8 cellular contexts compared by ENCODE assay signal in the genomic region with DNA sequence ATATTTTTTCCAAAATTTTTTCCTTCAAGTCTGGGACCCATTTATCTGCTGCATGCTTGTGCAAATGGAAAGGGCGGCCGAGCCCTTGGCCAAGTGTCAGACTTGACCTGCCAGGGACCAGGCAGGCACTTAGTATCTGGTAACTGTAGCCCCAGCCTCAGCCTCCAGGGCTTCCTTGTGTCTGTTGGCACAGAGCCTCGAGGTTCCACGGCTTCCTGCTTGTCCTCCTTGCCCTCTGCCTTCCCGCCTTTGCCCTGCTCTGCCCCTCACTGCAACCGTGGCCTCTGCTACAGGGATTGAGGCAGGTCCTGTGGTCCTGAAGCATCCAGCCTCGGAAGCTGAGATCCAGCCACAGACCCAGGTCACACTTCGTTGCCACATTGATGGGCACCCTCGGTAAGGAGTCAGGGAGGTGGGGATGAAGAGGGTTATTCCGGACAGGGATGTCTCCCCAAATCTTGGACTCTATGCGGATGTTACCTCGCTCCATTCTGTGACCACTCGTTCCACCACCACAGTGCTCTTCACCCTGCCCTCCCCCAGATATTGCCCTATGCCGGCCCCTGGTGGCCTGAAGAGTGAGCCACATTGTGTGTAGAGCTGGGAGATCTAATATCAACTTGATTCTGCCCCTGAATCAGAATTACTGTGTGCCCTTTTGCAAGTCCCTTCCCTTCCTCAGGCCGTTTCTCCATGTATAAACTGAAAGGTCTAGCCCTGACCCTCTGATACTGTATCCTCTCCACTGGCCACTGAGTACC. TPM values are rescaled to one million over a fixed set of nuclear protein-coding genes. Genes with fewer than 3 reads are reported as not detected.
A peak's percentile ranks its signal among the peaks of the same experiment; 100 is the strongest.
DNase-seq lines count a peak whose midpoint lies in the region; ATAC-seq and TF ChIP-seq lines count a peak whose summit lies in the region.

No MANE protein-coding gene starts in this region.

- no peak overlapping the region for H3K27ac ChIP-seq in DND-41 (ENCODE audit: low read length)
- no peak overlapping the region for H3K27ac ChIP-seq in KMS-11

- H3K79me2 ChIP-seq in DND-41 (ENCODE audit: insufficient read depth, low read length) (peaks cover 20% of the 10 kb centered on the region), KMS-11 (ENCODE audit: insufficient read depth, low read depth) (no peaks in the 10 kb centered on the region)

- H3K9ac ChIP-seq in DND-41 (ENCODE audit: low read depth, low read length) (no peak overlapping the region), KMS-11 (no peak overlapping the region), adipocyte (ENCODE audit: low read length) (no peak overlapping the region)

- no peaks in the 10 kb centered on the region for H3K4me1 ChIP-seq in DND-41 (ENCODE audit: insufficient read depth, low read length)
- H3K4me1 ChIP-seq in KMS-11 (ENCODE audit: low read depth, poor library complexity, severe bottlenecking) = no peaks in the 10 kb centered on the region
- peaks cover 26% of the 10 kb centered on the region for H3K4me1 ChIP-seq in adipocyte (ENCODE audit: control insufficient read depth, insufficient read depth, low read length)

- no peak overlapping the region for H2AFZ ChIP-seq in DND-41 (ENCODE audit: low read depth, low read length)
- H2AFZ ChIP-seq in KMS-11 (ENCODE audit: low read depth) = peak overlapping the region; percentile 21; the same call in 1 of the 2 replicates

- DNase-seq in DND-41 = peak; percentile 21
- DNase-seq in adipocyte (ENCODE audit: low read depth) = peak; percentile 76
- DNase-seq in kidney epithelial cell (ENCODE audit: low read depth) = no peak
- DNase-seq in H4 (ENCODE audit: low spot score) = no peak
- no peak for DNase-seq in cerebellar nuclear complex (lab: John Stamatoyannopoulos, UW)
- DNase-seq in amygdala (lab: John Stamatoyannopoulos, UW) = no peak

- TF ChIP-seq CTCF in DND-41 (IDR thresholded peaks at IDR 0.05; ENCODE audit: borderline replicate concordance, extremely low read depth, low read length, poor library complexity, severe bottlenecking) (peak; percentile 47), KMS-11 (conservative IDR thresholded peaks at IDR 0.05; ENCODE audit: low read depth, low read length) (peak; percentile 53), kidney epithelial cell (IDR thresholded peaks at IDR 0.05; ENCODE audit: insufficient read depth, low read length, poor library complexity, severe bottlenecking) (peak; percentile 79)

- ATAC-seq in DND-41 (ENCODE audit: insufficient read depth, low read depth) (peak; percentile 73; the same call in 2 of the 3 replicates), HG03457 (IDR thresholded peaks at IDR 0.05; ENCODE audit: unreplicated experiment) (no peak)

- H4K20me1 ChIP-seq in DND-41 (ENCODE audit: insufficient read depth, low read length) (peaks cover 28% of the 10 kb centered on the region), KMS-11 (ENCODE audit: insufficient read depth) (no peaks in the 10 kb centered on the region)

- H3K4me3 ChIP-seq in DND-41 (ENCODE audit: low read depth in 1 of 2, low read length in 2 of 2) (no peak overlapping the region), KMS-11 (IDR thresholded peaks at IDR 0.05; ENCODE audit: insufficient read depth, low read depth, low read length) (no peak overlapping the region), adipocyte (ENCODE audit: low read length) (no peak overlapping the region), kidney epithelial cell (ENCODE audit: low read depth, low read length) (no peak overlapping the region)

- H3K36me3 ChIP-seq in DND-41 (ENCODE audit: insufficient read depth, low read length) (peaks cover 33% of the 10 kb centered on the region), KMS-11 (ENCODE audit: insufficient read depth) (no peaks in the 10 kb centered on the region), adipocyte (ENCODE audit: control insufficient read depth, insufficient read depth, low read length, severe bottlenecking) (no peaks in the 10 kb centered on the region), kidney epithelial cell (ENCODE audit: control insufficient read depth, insufficient read depth, low read length) (peaks cover 4% of the 10 kb centered on the region)

- H3K27me3 ChIP-seq in DND-41 (ENCODE audit: insufficient read depth, low read length, poor library complexity) (no peaks in the 10 kb centered on the region), KMS-11 (ENCODE audit: insufficient read depth, low read depth) (no peaks in the 10 kb centered on the region), adipocyte (replicated peaks; ENCODE audit: control insufficient read depth, insufficient read depth, low read length) (no peaks in the 10 kb centered on the region), kidney epithelial cell (ENCODE audit: control insufficient read depth, insufficient read depth, low read length) (no peaks in the 10 kb centered on the region)

- no peaks in the 10 kb centered on the region for H3K9me3 ChIP-seq in DND-41 (ENCODE audit: insufficient read depth, low read length, severe bottlenecking)
- no peaks in the 10 kb centered on the region for H3K9me3 ChIP-seq in adipocyte (ENCODE audit: control insufficient read depth, low read length)

- H3K4me2 ChIP-seq in DND-41 (ENCODE audit: insufficient read depth, low read length) (no peak overlapping the region), KMS-11 (no peak overlapping the region)

RNA-seq across cellular contexts. Expression of gene SRF, which starts 41.5 kb away (rescaled TPM):
- 35.5 and 40.1 TPM in 2 replicates for total RNA-seq in kidney epithelial cell
- total RNA-seq in H4 (2014; rRNA removed; shearing (Covaris generic)) = 11.0 and 12.8 TPM in 2 replicates

RNA-seq across cellular contexts. Expression of gene CUL9, which starts 52.4 kb away (rescaled TPM):
- total RNA-seq in kidney epithelial cell = 32.8 and 41.1 TPM in 2 replicates
- total RNA-seq in H4 (2014; rRNA removed; shearing (Covaris generic)) = 18.2 and 18.5 TPM in 2 replicates

RNA-seq across cellular contexts. Expression of gene PTK7, which starts 53.5 kb away (rescaled TPM):
- 169 and 170 TPM in 2 replicates for total RNA-seq in kidney epithelial cell
- total RNA-seq in H4 (2014; rRNA removed; shearing (Covaris generic)) = 46.0 and 57.7 TPM in 2 replicates

Comparison
In these comparisons a context has a peak if more than half of its experiments do, and no peak if none do; other contexts are left out.
1. DNase-seq: peak in DND-41 (single experiment) and adipocyte (single experiment); none in kidney epithelial cell (single experiment), H4 (single experiment), cerebellar nuclear complex (0 of 2) and amygdala (0 of 56).
2. Peak in every context shown above with its lines, with median percentiles within 50 percentile points of each other: CTCF ChIP-seq.